8 cellular contexts compared by ENCODE assay signal in the genomic region with DNA sequence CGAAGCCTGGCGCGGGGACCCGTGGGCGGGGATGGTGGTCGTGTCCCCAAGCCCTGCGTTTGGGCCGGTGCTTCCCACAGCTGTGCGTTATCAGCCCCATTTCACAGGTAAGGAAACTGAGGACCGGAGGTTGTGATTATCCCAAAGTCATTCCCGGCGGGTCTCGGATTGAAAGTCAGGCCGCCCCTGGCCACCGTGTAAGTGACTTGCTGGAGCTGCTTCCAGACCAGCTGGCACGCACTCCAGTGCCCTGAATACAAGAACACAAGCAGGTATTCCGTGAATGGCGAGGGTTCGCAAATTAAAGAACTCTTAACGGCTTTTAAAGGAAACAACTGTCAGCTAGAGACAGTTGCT. TPM values are rescaled to one million over a fixed set of nuclear protein-coding genes. Genes with fewer than 3 reads are reported as not detected.
DNase-seq lines count a peak whose midpoint lies in the region; ATAC-seq and TF ChIP-seq lines count a peak whose summit lies in the region.

No MANE protein-coding gene starts in this region.

- H3K4me3 Mint-ChIP-seq in activated naive CD8-positive, alpha-beta T cell treated with anti-CD3 and anti-CD28 coated beads, Interleukin-2, amount 10 ng/mL, durations not matched to agents 7 days and 5 days, result peak overlapping the region; percentile 93

- H3K27me3 ChIP-seq in BE2C, result no peaks in the 10 kb centered on the region
- H3K27me3 ChIP-seq in iPS DF 6.9 (ENCODE audit: control insufficient read depth, insufficient read depth, low read length), result no peaks in the 10 kb centered on the region

- H3K9me3 ChIP-seq in BE2C (no peaks in the 10 kb centered on the region), iPS DF 6.9 (ENCODE audit: control insufficient read depth, insufficient read depth, low read length) (no peaks in the 10 kb centered on the region)

- H3K4me1 ChIP-seq in BE2C (no peaks in the 10 kb centered on the region; the same call in 1 of the 2 replicates), iPS DF 6.9 (ENCODE audit: control insufficient read depth, insufficient read depth, low read length) (no peaks in the 10 kb centered on the region)

- no CpG with 5 or more reads among the region's 20 CpGs for WGBS in iPS DF 6.9 (ENCODE audit: insufficient coverage, insufficient read length)

- no peak for TF ChIP-seq CTCF in BE2C (IDR thresholded peaks at IDR 0.05; ENCODE audit: low read depth, low read length)

- H3K27ac ChIP-seq in iPS DF 6.9 (ENCODE audit: low read length), result no peak overlapping the region
- H3K27ac ChIP-seq in skin epidermis, result peak overlapping the region; percentile 88 to 100 (median 99)

- DNase-seq in BE2C (no peak), iPS DF 6.9 (ENCODE audit: low read depth, low spot score) (no peak), HPDE6-E6E7 (ENCODE audit: extremely low spot score) (no peak)
- DNase-seq in activated naive CD8-positive, alpha-beta T cell treated with anti-CD3 and anti-CD28 coated beads, Interleukin-2, amount 10 ng/mL, durations not matched to agents 7 days and 5 days, result no peak
- no peak for DNase-seq in stimulated activated CD4-positive, alpha-beta T cell treated with anti-CD3 and anti-CD28 coated beads, Interleukin-12 subunit alpha, Interleukin-12 subunit beta, amount 100 ng/mL, for 4 hours

- peaks cover 4% of the 10 kb centered on the region for H3K36me3 ChIP-seq in BE2C
- no peaks in the 10 kb centered on the region for H3K36me3 ChIP-seq in iPS DF 6.9 (ENCODE audit: control insufficient read depth, insufficient read depth, low read length)

- peaks cover 7% of the 10 kb centered on the region for H3K4me1 Mint-ChIP-seq in activated naive CD8-positive, alpha-beta T cell treated with anti-CD3 and anti-CD28 coated beads, Interleukin-2, amount 10 ng/mL, durations not matched to agents 7 days and 5 days

- H3K36me3 Mint-ChIP-seq in activated naive CD8-positive, alpha-beta T cell treated with anti-CD3 and anti-CD28 coated beads, Interleukin-2, amount 10 ng/mL, durations not matched to agents 7 days and 5 days, result peaks cover 1% of the 10 kb centered on the region

- peak overlapping the region; percentile 73 for H3K27ac Mint-ChIP-seq in activated naive CD8-positive, alpha-beta T cell treated with anti-CD3 and anti-CD28 coated beads, Interleukin-2, amount 10 ng/mL, durations not matched to agents 7 days and 5 days

- H3K4me3 ChIP-seq in BE2C (ENCODE audit: low read depth, low read length) (peak overlapping the region; percentile 84), iPS DF 6.9 (ENCODE audit: low read length) (peak overlapping the region; percentile 95), skin epidermis (peak overlapping the region; percentile 70 to 100 (median 82))

- ATAC-seq in GM18868 (IDR thresholded peaks at IDR 0.05; ENCODE audit: unreplicated experiment) (peak; percentile 7), HG03520 (IDR thresholded peaks at IDR 0.05; ENCODE audit: unreplicated experiment) (peak; percentile 12)
- no peak for ATAC-seq in activated naive CD8-positive, alpha-beta T cell treated with anti-CD3 and anti-CD28 coated beads, Interleukin-2, amount 10 ng/mL, durations not matched to agents 7 days and 5 days (ENCODE audit: low read depth)

- no peaks in the 10 kb centered on the region for H3K27me3 Mint-ChIP-seq in activated naive CD8-positive, alpha-beta T cell treated with anti-CD3 and anti-CD28 coated beads, Interleukin-2, amount 10 ng/mL, durations not matched to agents 7 days and 5 days

- POLR2A ChIA-PET in activated naive CD8-positive, alpha-beta T cell treated with anti-CD3 and anti-CD28 coated beads, Interleukin-2, amount 10 ng/mL, durations not matched to agents 7 days and 5 days (lab: Charles Lee), result interaction anchor here (0.8 to 2.6 kb wide), 4 partner anchors 12 to 49 kb away, joined by 3 to 11 read pairs (median 4); no protein-coding TSS in a partner anchor

- no peaks in the 10 kb centered on the region for H3K9me3 Mint-ChIP-seq in activated naive CD8-positive, alpha-beta T cell treated with anti-CD3 and anti-CD28 coated beads, Interleukin-2, amount 10 ng/mL, durations not matched to agents 7 days and 5 days

RNA-seq across cellular contexts. Expression of gene ATE1, which starts 0.7 kb away (rescaled TPM):
- 20.3 TPM for polyA plus RNA-seq in BE2C (2012; ENCODE audit: insufficient read depth, insufficient read length, low read depth)
- 10 to 100 TPM; 21.9 to 27.1 TPM for total RNA-seq in activated naive CD8-positive, alpha-beta T cell treated with anti-CD3 and anti-CD28 coated beads, Interleukin-2, amount 10 ng/mL, durations not matched to agents 7 days and 5 days

RNA-seq across cellular contexts. Expression of gene NSMCE4A, which starts 46.5 kb away (rescaled TPM):
- 42.4 TPM for polyA plus RNA-seq in BE2C (2012; ENCODE audit: insufficient read depth, insufficient read length, low read depth)
- 10 to 100 TPM; 65.6 to 72.3 TPM for total RNA-seq in activated naive CD8-positive, alpha-beta T cell treated with anti-CD3 and anti-CD28 coated beads, Interleukin-2, amount 10 ng/mL, durations not matched to agents 7 days and 5 days
